20 cellular contexts compared by ENCODE assay signal in genomic region chr5:170546257-170546656, GRCh38. TPM values are rescaled to one million over a fixed set of nuclear protein-coding genes. Genes with fewer than 3 reads are reported as not detected.
A peak's percentile ranks its signal among the peaks of the same experiment; 100 is the strongest.
DNase-seq lines count a peak whose midpoint lies in the region; TF ChIP-seq lines count a peak whose summit lies in the region.
"Had no signal": no experiment of that assay in that cellular context is flagged by ENCODE, and none has a peak within 500 bp of the region (broad histone marks: within the 10 kb centered on the region; RNA-seq: fewer than 3 reads in every experiment).

No MANE protein-coding gene starts in this region.

- H3K9me3 Mint-ChIP-seq in endodermal cell: peaks cover 12% of the 10 kb centered on the region

- no peak overlapping the region for H3K4me3 ChIP-seq in MG63
- H3K4me3 ChIP-seq in endodermal cell (ENCODE audit: low read length): no peak overlapping the region
- H3K4me3 ChIP-seq: GM23338, K562 had no signal

- no peaks in the 10 kb centered on the region for H3K4me1 ChIP-seq in endodermal cell (ENCODE audit: control insufficient read depth, insufficient read depth, low read length)
- H3K4me1 ChIP-seq: BE2C had no signal

- DNase-seq in DMS79 treated with DMSO at 0.1 percent for 48 hours (lab: John Stamatoyannopoulos, UW) (peak; percentile 15), DMS79 (lab: John Stamatoyannopoulos, UW) (no peak), MG63 (peak; percentile 87), endodermal cell (peak; percentile 22), mesenteric fat pad (ENCODE audit: low spot score) (peak; percentile 18), ecto neural progenitor cell (ENCODE audit: low spot score) (no peak), NCI-H748 treated with DMSO at 0.1 percent for 48 hours (lab: John Stamatoyannopoulos, UW) (no peak), HEK293T (ENCODE audit: extremely low spot score) (no peak)
- DNase-seq: 8988T; BE2C; CD4-positive, alpha-beta T cell; DND-41; GDM1; NCI-H1436; NCI-H2081 treated with DMSO at 0.1 percent for 48 hours; NCI-H526 treated with DMSO at 0.1 percent for 48 hours had no signal

- H3K27me3 ChIP-seq in MG63: no peaks in the 10 kb centered on the region
- peaks cover 15% of the 10 kb centered on the region for H3K27me3 ChIP-seq in endodermal cell (ENCODE audit: control insufficient read depth, insufficient read depth, low read length, poor library complexity, severe bottlenecking)
- H3K27me3 ChIP-seq: BE2C had no signal

- CTCF ChIA-PET in HEK293T (lab: Yijun Ruan, JAX): no interaction called here

- TF ChIP-seq CTCF in endodermal cell (conservative IDR thresholded peaks at IDR 0.05): no peak

- no peaks in the 10 kb centered on the region for H3K4me1 Mint-ChIP-seq in endodermal cell
- H3K4me1 Mint-ChIP-seq: GM23338 had no signal

- no peak overlapping the region for H3K27ac ChIP-seq in endodermal cell (ENCODE audit: low read depth, low read length)
- H3K27ac ChIP-seq: RWPE1 had no signal

- no peak overlapping the region for H3K27ac Mint-ChIP-seq in endodermal cell
- H3K27ac Mint-ChIP-seq: CD4-positive, alpha-beta T cell; GM23338 had no signal

- H3K36me3 ChIP-seq in MG63 (no peaks in the 10 kb centered on the region), endodermal cell (ENCODE audit: control insufficient read depth, insufficient read depth, low read length) (no peaks in the 10 kb centered on the region)
- H3K36me3 ChIP-seq: BE2C had no signal

- peaks cover 4% of the 10 kb centered on the region for H3K27me3 Mint-ChIP-seq in endodermal cell (ENCODE audit: insufficient read depth)

- no peak overlapping the region for H3K9ac ChIP-seq in endodermal cell (ENCODE audit: extremely low read depth, low read length, poor library complexity, severe bottlenecking)

- WGBS in endodermal cell (ENCODE audit: insufficient coverage in 1 of 2, insufficient read length in 1 of 2), 2 experiments: 85 to 93% methylated on average over 3 of the region's 3 CpGs

- POLR2A ChIA-PET in HEK293T (lab: Yijun Ruan, JAX): no interaction called here

- H3K4me3 Mint-ChIP-seq in endodermal cell: no peak overlapping the region
- H3K4me3 Mint-ChIP-seq: CD4-positive, alpha-beta T cell; GM23338 had no signal

- no peaks in the 10 kb centered on the region for H3K36me3 Mint-ChIP-seq in endodermal cell (ENCODE audit: low read depth)

- H3K9me3 ChIP-seq in MG63 (peaks cover 8% of the 10 kb centered on the region), endodermal cell (ENCODE audit: control insufficient read depth, low read length) (peaks cover 17% of the 10 kb centered on the region)
- H3K9me3 ChIP-seq: BE2C had no signal

TF ChIP-seq in HEK293T, 16 proteins besides CTCF, POLR2A, EP300 and RAD21:
- no peak for TF ChIP-seq CTBP1 (IDR thresholded peaks at IDR 0.05; ENCODE audit: borderline replicate concordance)
- no peak for TF ChIP-seq FOXK2 (IDR thresholded peaks at IDR 0.05)
- no peak for TF ChIP-seq BHLHE40 (IDR thresholded peaks at IDR 0.05; ENCODE audit: borderline replicate concordance)
- TF ChIP-seq NFRKB (IDR thresholded peaks at IDR 0.05): no peak
- TF ChIP-seq HDGF (IDR thresholded peaks at IDR 0.05; ENCODE audit: borderline replicate concordance): no peak
- no peak for TF ChIP-seq ELF4 (IDR thresholded peaks at IDR 0.05)
- TF ChIP-seq FOXM1 (IDR thresholded peaks at IDR 0.05; ENCODE audit: borderline replicate concordance): no peak
- TF ChIP-seq ARNT (IDR thresholded peaks at IDR 0.05): no peak
- TF ChIP-seq L3MBTL2 (conservative IDR thresholded peaks at IDR 0.05): no peak
- TF ChIP-seq SP1 (IDR thresholded peaks at IDR 0.05): no peak
- TF ChIP-seq PKNOX1 (IDR thresholded peaks at IDR 0.05): no peak
- TF ChIP-seq TARDBP (IDR thresholded peaks at IDR 0.05): no peak
- TF ChIP-seq LEF1 (IDR thresholded peaks at IDR 0.05; ENCODE audit: borderline replicate concordance): no peak
- TF ChIP-seq SUZ12 (IDR thresholded peaks at IDR 0.05): no peak
- no peak for TF ChIP-seq FOXA1 (IDR thresholded peaks at IDR 0.05)
- no peak for TF ChIP-seq ZNF384 (IDR thresholded peaks at IDR 0.05)
TF ChIP-seq in HEK293T: peak in this region for 0.

RNA-seq across cellular contexts. Expression of gene KCNIP1, which starts 42.4 kb away (rescaled TPM):
- 0.43 and 7.9 TPM in 2 replicates for total RNA-seq in MG63 (2014; rRNA removed; shearing (Covaris generic); ENCODE audit: low replicate concordance)
- total RNA-seq in endodermal cell (not detected), mesenteric fat pad (not detected)
- polyA plus RNA-seq in endodermal cell (2013, experiment 1 of 2): 2.9 TPM
- polyA plus RNA-seq in endodermal cell (2013, experiment 2 of 2): 2.8 TPM
- total RNA-seq: CD4-positive, alpha-beta T cell; K562; SK-MEL-5 had no signal
- polyA plus RNA-seq: K562 had no signal

Comparison
In these comparisons a context has a peak if more than half of its experiments do, and no peak if none do; other contexts are left out.
1. DNase-seq: peak in DMS79 treated with DMSO at 0.1 percent for 48 hours (single experiment), MG63 (single experiment), endodermal cell (single experiment) and mesenteric fat pad (single experiment); none in DMS79 (single experiment), ecto neural progenitor cell (single experiment), NCI-H748 treated with DMSO at 0.1 percent for 48 hours (single experiment) and HEK293T (single experiment).